8 cellular contexts compared by ENCODE assay signal in genomic region chr11:72081184-72081644, GRCh38. TPM values are rescaled to one million over a fixed set of nuclear protein-coding genes. Genes with fewer than 3 reads are reported as not detected.
DNase-seq lines count a peak whose midpoint lies in the region; ATAC-seq lines count a peak whose summit lies in the region.

No MANE protein-coding gene starts in this region.

- H3K4me3 Mint-ChIP-seq in stimulated activated naive CD8-positive, alpha-beta T cell treated with anti-CD3 and anti-CD28 coated beads, Interleukin-15, amount 100 ng/mL, for 72 hours: peak overlapping the region; percentile 96 to 100

- DNase-seq in DMS53 (lab: John Stamatoyannopoulos, UW) (peak; percentile 59), DMS53 treated with DMSO at 0.1 percent for 48 hours (lab: John Stamatoyannopoulos, UW; ENCODE audit: unreplicated experiment) (no peak), T-helper 9 cell (no peak), OCI-M2 (lab: John Stamatoyannopoulos, UW; ENCODE audit: unreplicated experiment) (no peak), cerebellar cortex (ENCODE audit: low spot score) (no peak)
- no peak for DNase-seq in activated naive CD4-positive, alpha-beta T cell treated with anti-CD3 and anti-CD28 coated beads, Interleukin-2, amount 50 U/mL, for 72 hours (ENCODE audit: low spot score in 2 of 2)
- no peak for DNase-seq in stimulated activated naive CD8-positive, alpha-beta T cell treated with anti-CD3 and anti-CD28 coated beads, Interleukin-15, amount 100 ng/mL, for 72 hours

- H3K27ac Mint-ChIP-seq in activated naive CD4-positive, alpha-beta T cell treated with anti-CD3 and anti-CD28 coated beads, Interleukin-2, amount 50 U/mL, for 72 hours: peak overlapping the region; percentile 88 to 98
- peak overlapping the region; percentile 97 to 98 for H3K27ac Mint-ChIP-seq in stimulated activated naive CD8-positive, alpha-beta T cell treated with anti-CD3 and anti-CD28 coated beads, Interleukin-15, amount 100 ng/mL, for 72 hours

- H3K27me3 Mint-ChIP-seq in stimulated activated naive CD8-positive, alpha-beta T cell treated with anti-CD3 and anti-CD28 coated beads, Interleukin-15, amount 100 ng/mL, for 72 hours: no peaks in the 10 kb centered on the region

- H3K9me3 Mint-ChIP-seq in activated naive CD4-positive, alpha-beta T cell treated with anti-CD3 and anti-CD28 coated beads, Interleukin-2, amount 50 U/mL, for 72 hours: no peaks in the 10 kb centered on the region
- H3K9me3 Mint-ChIP-seq in stimulated activated naive CD8-positive, alpha-beta T cell treated with anti-CD3 and anti-CD28 coated beads, Interleukin-15, amount 100 ng/mL, for 72 hours: no peaks in the 10 kb centered on the region

- no peak for ATAC-seq in activated naive CD4-positive, alpha-beta T cell treated with anti-CD3 and anti-CD28 coated beads, Interleukin-2, amount 50 U/mL, for 72 hours
- ATAC-seq in stimulated activated naive CD8-positive, alpha-beta T cell treated with anti-CD3 and anti-CD28 coated beads, Interleukin-15, amount 100 ng/mL, for 72 hours: no peak

- peaks cover 12 to 14% of the 10 kb centered on the region in 2 donors for H3K36me3 Mint-ChIP-seq in activated naive CD4-positive, alpha-beta T cell treated with anti-CD3 and anti-CD28 coated beads, Interleukin-2, amount 50 U/mL, for 72 hours

- peak overlapping the region; percentile 38 for H3K4me3 ChIP-seq in iPS-18c (ENCODE audit: insufficient read depth, low read depth, low read length)

- no peaks in the 10 kb centered on the region for H3K9me3 ChIP-seq in iPS-18c (ENCODE audit: control insufficient read depth, insufficient read depth, low read length)

- H3K4me1 Mint-ChIP-seq in stimulated activated naive CD8-positive, alpha-beta T cell treated with anti-CD3 and anti-CD28 coated beads, Interleukin-15, amount 100 ng/mL, for 72 hours: peaks cover 62% of the 10 kb centered on the region

RNA-seq across cellular contexts. Expression of gene LRRC51, which starts 0.6 kb away (rescaled TPM):
- 1 to 10 TPM; 4.1 to 8.3 TPM for total RNA-seq in activated naive CD4-positive, alpha-beta T cell treated with anti-CD3 and anti-CD28 coated beads, Interleukin-2, amount 50 U/mL, for 72 hours

RNA-seq across cellular contexts. Expression of gene NUMA1, which starts 0.9 kb away (rescaled TPM):
- total RNA-seq in activated naive CD4-positive, alpha-beta T cell treated with anti-CD3 and anti-CD28 coated beads, Interleukin-2, amount 50 U/mL, for 72 hours: 100 to 1,000 TPM; 206 to 209 TPM

RNA-seq across cellular contexts. Expression of gene LAMTOR1, which starts 21.9 kb away (rescaled TPM):
- total RNA-seq in activated naive CD4-positive, alpha-beta T cell treated with anti-CD3 and anti-CD28 coated beads, Interleukin-2, amount 50 U/mL, for 72 hours: 10 to 100 TPM; 40.9 to 60.0 TPM

RNA-seq across cellular contexts. Expression of gene TOMT, which starts 24.5 kb away (rescaled TPM):
- total RNA-seq in activated naive CD4-positive, alpha-beta T cell treated with anti-CD3 and anti-CD28 coated beads, Interleukin-2, amount 50 U/mL, for 72 hours: not detected

RNA-seq across cellular contexts. Expression of gene ANAPC15, which starts 31.3 kb away (rescaled TPM):
- total RNA-seq in activated naive CD4-positive, alpha-beta T cell treated with anti-CD3 and anti-CD28 coated beads, Interleukin-2, amount 50 U/mL, for 72 hours: 10 to 100 TPM; 50.5 to 60.1 TPM
